ENCODE assay signal across 21 cellular contexts in the genomic region with DNA sequence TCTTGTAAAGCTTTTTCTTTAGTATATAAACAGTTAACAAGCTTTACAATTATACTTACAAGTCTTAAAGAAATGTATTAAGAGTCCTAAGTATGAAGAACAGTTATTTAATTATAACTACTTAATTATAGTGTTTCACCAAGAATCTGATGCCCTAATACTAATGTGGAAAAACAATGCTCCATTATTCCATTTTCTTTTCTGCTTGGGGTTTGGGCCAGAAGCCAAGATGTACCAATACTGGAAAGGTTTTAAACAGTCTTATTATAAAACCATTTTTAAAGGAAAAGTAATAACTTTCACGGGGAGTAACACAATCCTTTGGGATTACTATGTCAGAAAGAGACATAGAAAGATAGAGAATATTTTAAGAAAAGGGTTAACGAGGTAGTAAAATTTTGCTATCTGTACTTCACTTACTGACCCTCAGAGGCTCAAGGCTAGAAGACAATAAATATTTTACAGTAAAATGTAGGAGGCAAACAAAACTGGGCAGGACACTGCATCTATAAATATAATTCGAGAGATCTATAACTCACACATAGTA.
DNase-seq lines count a peak whose midpoint lies in the region; FAIRE-seq and TF ChIP-seq lines count a peak whose summit lies in the region.
"Had no signal": no experiment of that assay in that cellular context is flagged by ENCODE, and none has a peak within 500 bp of the region (broad histone marks: within the 10 kb centered on the region; RNA-seq: fewer than 3 reads in every experiment).

No MANE protein-coding gene starts in this region.

- no peak for DNase-seq in MCF 10A (ENCODE audit: unreplicated experiment)
- DNase-seq in breast epithelium (ENCODE audit: low spot score in 2 of 2) = no peak
- no peak for DNase-seq in astrocyte (ENCODE audit: low read depth)
- DNase-seq in foreskin melanocyte = peak; percentile 53
- no peak for DNase-seq in caudate nucleus (lab: John Stamatoyannopoulos, UW)
- no peak for DNase-seq in foreskin fibroblast
- DNase-seq in uterus = no peak
- DNase-seq: BE2C, DMS79, GOT3, HCEC 1CT, MG63, NCI-H1436, NCI-H187 treated with DMSO at 0.1 percent for 48 hours, NCI-H2107, NCI-H446 treated with DMSO at 0.1 percent for 48 hours, NCI-H526 treated with DMSO at 0.1 percent for 48 hours, OCI-M1, Right ventricle myocardium superior had no signal

- TF ChIP-seq CTCF in MCF 10A (IDR thresholded peaks at IDR 0.05; ENCODE audit: unreplicated experiment) (no peak), breast epithelium (IDR thresholded peaks at IDR 0.05) (no peak), astrocyte (IDR thresholded peaks at IDR 0.05; ENCODE audit: insufficient read depth, low read depth, low read length) (no peak), foreskin fibroblast (IDR thresholded peaks at IDR 0.05; ENCODE audit: low read depth, low read length) (no peak), uterus (IDR thresholded peaks at IDR 0.05) (no peak)

- no peaks in the 10 kb centered on the region for H3K27me3 ChIP-seq in breast epithelium
- H3K27me3 ChIP-seq in astrocyte (ENCODE audit: insufficient read depth, low read length) = no peaks in the 10 kb centered on the region
- H3K27me3 ChIP-seq in uterus = no peaks in the 10 kb centered on the region
- H3K27me3 ChIP-seq: BE2C, MG63 had no signal

- no peak overlapping the region for H3K9ac ChIP-seq in astrocyte (ENCODE audit: low read length)

- TF ChIP-seq POLR2A in breast epithelium (IDR thresholded peaks at IDR 0.05) (no peak), uterus (IDR thresholded peaks at IDR 0.05) (no peak)

- H4K20me1 ChIP-seq in astrocyte (ENCODE audit: insufficient read depth, low read length) = no peaks in the 10 kb centered on the region

- no peak overlapping the region for H3K4me3 ChIP-seq in breast epithelium
- H3K4me3 ChIP-seq in astrocyte (ENCODE audit: insufficient read depth, low read depth, low read length) = no peak overlapping the region
- H3K4me3 ChIP-seq in foreskin fibroblast (ENCODE audit: low read depth in 1 of 2, low read length in 2 of 2) = no peak overlapping the region
- no peak overlapping the region for H3K4me3 ChIP-seq in uterus
- H3K4me3 ChIP-seq: MG63 had no signal

- H3K4me1 ChIP-seq in breast epithelium (no peaks in the 10 kb centered on the region), astrocyte (ENCODE audit: insufficient read depth, low read length) (no peaks in the 10 kb centered on the region), uterus (no peaks in the 10 kb centered on the region)

- H3K9me3 Mint-ChIP-seq in MCF 10A (ENCODE audit: unreplicated experiment) = no peaks in the 10 kb centered on the region
- H3K9me3 Mint-ChIP-seq in astrocyte (ENCODE audit: unreplicated experiment) = no peaks in the 10 kb centered on the region
- H3K9me3 Mint-ChIP-seq: IgD-negative memory B cell had no signal

- H3K4me3 Mint-ChIP-seq in MCF 10A (ENCODE audit: unreplicated experiment) = no peak overlapping the region
- H3K4me3 Mint-ChIP-seq in astrocyte (ENCODE audit: unreplicated experiment) = no peak overlapping the region
- H3K4me3 Mint-ChIP-seq: IgD-negative memory B cell had no signal

- no peak overlapping the region for H3K27ac Mint-ChIP-seq in MCF 10A (ENCODE audit: low read depth, unreplicated experiment)
- H3K27ac Mint-ChIP-seq in astrocyte (ENCODE audit: unreplicated experiment) = peak overlapping the region; percentile 23
- H3K27ac Mint-ChIP-seq: IgD-negative memory B cell had no signal

- H3K36me3 ChIP-seq in breast epithelium = peaks cover 2% of the 10 kb centered on the region
- H3K36me3 ChIP-seq in astrocyte (ENCODE audit: insufficient read depth, low read length) = peaks cover 4% of the 10 kb centered on the region
- no peaks in the 10 kb centered on the region for H3K36me3 ChIP-seq in uterus

- POLR2A ChIA-PET in MCF 10A (lab: Yijun Ruan, JAX) = interaction anchor here (0.6 kb wide), 1 partner anchor 40 kb away, joined by 3 read pairs; no protein-coding TSS in a partner anchor

- H3K79me2 ChIP-seq in astrocyte (ENCODE audit: insufficient read depth, low read length) = no peaks in the 10 kb centered on the region

- H3K4me2 ChIP-seq in astrocyte (ENCODE audit: low read length) = no peak overlapping the region

- H3K9me3 ChIP-seq in breast epithelium (no peaks in the 10 kb centered on the region), astrocyte (ENCODE audit: insufficient read depth, low read depth, low read length) (no peaks in the 10 kb centered on the region), uterus (no peaks in the 10 kb centered on the region)
- H3K9me3 ChIP-seq: BE2C, MG63 had no signal

- FAIRE-seq in astrocyte (lab: Jason Lieb, UNC) = no peak
- FAIRE-seq: GM12891 had no signal

- intact Hi-C loops in MCF 10A (cut with micrococcal nuclease) (no loop called here), breast epithelium (cut with DNase I; ENCODE audit: low total_unique reads) (no loop called here), uterus (cut with DNase I; ENCODE audit: low total_unique reads) (no loop called here)

- H3K36me3 Mint-ChIP-seq in MCF 10A (ENCODE audit: insufficient read depth, unreplicated experiment) (peaks cover 50% of the 10 kb centered on the region), astrocyte (ENCODE audit: low read depth, unreplicated experiment) (peaks cover 2% of the 10 kb centered on the region)

- peaks cover 4% of the 10 kb centered on the region for H3K4me1 Mint-ChIP-seq in MCF 10A (ENCODE audit: insufficient read depth, unreplicated experiment)
- H3K4me1 Mint-ChIP-seq in astrocyte (ENCODE audit: low read depth, unreplicated experiment) = no peaks in the 10 kb centered on the region
- H3K4me1 Mint-ChIP-seq: IgD-negative memory B cell had no signal

- H3K27me3 Mint-ChIP-seq in MCF 10A (ENCODE audit: insufficient read depth, unreplicated experiment) (no peaks in the 10 kb centered on the region), astrocyte (ENCODE audit: low read depth, unreplicated experiment) (no peaks in the 10 kb centered on the region)
- H3K27me3 Mint-ChIP-seq: IgD-negative memory B cell had no signal

- CTCF ChIA-PET in MCF 10A (lab: Yijun Ruan, JAX) = interaction anchor here (0.6 to 0.9 kb wide), 2 partner anchors 32 to 50 kb away, joined by 3 read pairs; no protein-coding TSS in a partner anchor

- BruUV-seq in MCF 10A (replicated peaks; lab: Mats Ljungman, UMichigan) = TSS peak; percentile 11

- H2AFZ ChIP-seq in astrocyte (ENCODE audit: low read depth, low read length) = no peak overlapping the region

- H3K27ac ChIP-seq in breast epithelium = no peak overlapping the region
- H3K27ac ChIP-seq in astrocyte (ENCODE audit: low read depth, low read length) = no peak overlapping the region
- no peak overlapping the region for H3K27ac ChIP-seq in caudate nucleus (ENCODE audit: low read depth, low read length)
- H3K27ac ChIP-seq in uterus = no peak overlapping the region
